Comparison of ENCODE assay signal across 9 cellular contexts in the genomic region with DNA sequence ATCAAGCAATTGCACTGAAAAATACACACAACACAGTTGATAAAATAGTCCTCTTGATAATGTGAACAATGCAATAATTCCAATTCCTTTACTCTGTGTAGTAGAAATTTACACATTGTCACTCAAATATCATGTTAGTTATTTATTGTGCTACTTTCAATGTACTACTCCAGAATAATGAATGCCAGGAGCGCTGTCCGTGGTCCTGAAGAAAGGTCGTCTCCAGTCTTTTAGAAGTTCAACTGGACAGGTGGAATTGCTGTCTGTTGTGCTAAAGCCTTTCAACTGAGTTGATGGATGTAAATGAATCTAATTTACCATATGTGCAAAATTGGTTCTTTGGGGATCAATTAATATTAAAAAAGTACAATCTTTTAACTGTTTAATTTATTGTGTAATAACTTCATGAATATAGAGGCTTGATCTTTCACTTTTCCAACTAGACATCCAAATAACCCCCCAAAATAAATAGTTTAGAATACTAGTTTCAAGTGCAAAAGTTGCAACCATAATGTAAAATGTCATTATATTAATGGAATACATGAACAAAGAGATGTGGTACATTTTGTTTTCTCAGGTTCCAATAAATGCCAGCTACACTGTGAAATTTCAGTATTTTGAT. TPM values are rescaled to one million over a fixed set of nuclear protein-coding genes. Genes with fewer than 3 reads are reported as not detected.
DNase-seq lines count a peak whose midpoint lies in the region; ATAC-seq and TF ChIP-seq lines count a peak whose summit lies in the region.
"Had no signal": no experiment of that assay in that cellular context is flagged by ENCODE, and none has a peak within 500 bp of the region (broad histone marks: within the 10 kb centered on the region; RNA-seq: fewer than 3 reads in every experiment).

No MANE protein-coding gene starts in this region.

- H3K79me1 ChIP-seq in mesenchymal stem cell (replicated peaks; ENCODE audit: low read length, poor library complexity, severe bottlenecking) = no peaks in the 10 kb centered on the region

- no peak overlapping the region for H2BK5ac ChIP-seq in mesenchymal stem cell (ENCODE audit: low read depth, low read length, poor library complexity, severe bottlenecking)

- no peak for ATAC-seq in GM21447 (IDR thresholded peaks at IDR 0.05; ENCODE audit: unreplicated experiment)
- ATAC-seq in activated CD4-positive, CD25-positive, alpha-beta regulatory T cell treated with anti-CD3 and anti-CD28 coated beads, Interleukin-2, amount 50 U/mL, for 24 hours = no peak

- peak; percentile 49 for DNase-seq in DMS53 (lab: John Stamatoyannopoulos, UW)
- no peak for DNase-seq in DMS53 treated with DMSO at 0.1 percent for 48 hours (lab: John Stamatoyannopoulos, UW; ENCODE audit: unreplicated experiment)
- peak; percentile 47 for DNase-seq in NCI-H460 (ENCODE audit: extremely low read depth, low read depth)
- peak; percentile 65 for DNase-seq in mesenchymal stem cell
- no peak for DNase-seq in COLO668 (lab: John Stamatoyannopoulos, UW; ENCODE audit: unreplicated experiment)

- peaks cover 21% of the 10 kb centered on the region for H3K4me1 ChIP-seq in mesenchymal stem cell (ENCODE audit: control insufficient read depth, insufficient read depth, low read depth, low read length)

- no peak overlapping the region for H3K4me2 ChIP-seq in mesenchymal stem cell (ENCODE audit: low read length, poor library complexity, severe bottlenecking)

- H4K8ac ChIP-seq in mesenchymal stem cell (ENCODE audit: low read length) = no peak overlapping the region

- H3K27ac Mint-ChIP-seq in brain = peak overlapping the region in 2 of 5 experiments; percentile 21 to 54

- no peak overlapping the region for H3K4ac ChIP-seq in mesenchymal stem cell (ENCODE audit: low read depth in 1 of 2, low read length in 2 of 2)

- H3K23ac ChIP-seq in mesenchymal stem cell (ENCODE audit: low read length in 2 of 2) = no peak overlapping the region

- H3K4me1 Mint-ChIP-seq in brain = peaks cover 56% of the 10 kb centered on the region

- no peak overlapping the region for H2BK120ac ChIP-seq in mesenchymal stem cell (ENCODE audit: low read depth, low read length)

- peaks cover 7% of the 10 kb centered on the region for H3K36me3 Mint-ChIP-seq in brain

- H3K9me3 Mint-ChIP-seq in brain = peaks cover 0 to 4% (median 0%) of the 10 kb centered on the region in 5 experiments

- no peak overlapping the region for H2AK5ac ChIP-seq in mesenchymal stem cell (ENCODE audit: low read length, severe bottlenecking)

- peaks cover 56 to 70% of the 10 kb centered on the region in 2 experiments for H3K27me3 ChIP-seq in mesenchymal stem cell (ENCODE audit: control insufficient read depth in 1 of 2, insufficient read depth in 1 of 2, low read length in 2 of 2)

- H3K27me3 Mint-ChIP-seq in brain = peaks cover 76% of the 10 kb centered on the region

- H3K9ac ChIP-seq in mesenchymal stem cell (ENCODE audit: low read length) = no peak overlapping the region

- H2BK15ac ChIP-seq in mesenchymal stem cell (ENCODE audit: low read depth, poor library complexity, severe bottlenecking) = no peak overlapping the region

- no peak overlapping the region for H3K18ac ChIP-seq in mesenchymal stem cell (ENCODE audit: low read depth in 1 of 2, low read length in 2 of 2)

- no peak overlapping the region for H2AFZ ChIP-seq in mesenchymal stem cell (ENCODE audit: low read depth, low read length)

- no peak for TF ChIP-seq CTCF in brain (conservative IDR thresholded peaks at IDR 0.05)

- H3K14ac ChIP-seq in mesenchymal stem cell (ENCODE audit: low read length in 2 of 2) = no peak overlapping the region

- H3K27ac ChIP-seq in mesenchymal stem cell (ENCODE audit: low read length, poor library complexity, severe bottlenecking) = no peak overlapping the region
- H3K27ac ChIP-seq: 22Rv1 had no signal

- H3K4me3 Mint-ChIP-seq in brain = peak overlapping the region; percentile 38 to 96 (median 58)

- H3K36me3 ChIP-seq in mesenchymal stem cell (ENCODE audit: control insufficient read depth in 1 of 2, insufficient read depth in 2 of 2, low read depth in 1 of 2, low read length in 2 of 2) = no peaks in the 10 kb centered on the region

- H2BK12ac ChIP-seq in mesenchymal stem cell (ENCODE audit: low read length in 2 of 2) = no peak overlapping the region

- WGBS in mesenchymal stem cell = 14% methylated on average over 3 of the region's 3 CpGs

- H4K91ac ChIP-seq in mesenchymal stem cell (ENCODE audit: low read length) = no peak overlapping the region

- H3K9me3 ChIP-seq in mesenchymal stem cell (ENCODE audit: control insufficient read depth, low read length) = peaks cover 3% of the 10 kb centered on the region

- no peak overlapping the region for H3K4me3 ChIP-seq in mesenchymal stem cell (ENCODE audit: insufficient read depth in 1 of 2, low read depth in 1 of 2, low read length in 2 of 2)

RNA-seq across cellular contexts. Expression of a gene that starts 3.2 kb away (rescaled TPM):
- not detected in 2 replicates for total RNA-seq in NCI-H460 (2014; rRNA removed; shearing (Covaris generic))
- polyA plus RNA-seq in NCI-H460 (2014; cell fraction: nucleus; rRNA removed) = not detected in 2 replicates
- 0.64 TPM for polyA plus RNA-seq in brain (ENCODE audit: insufficient read depth, low read depth, low replicate concordance)
- 1.6 TPM for polyA plus RNA-seq in mesenchymal stem cell (2013, experiment 1 of 2)
- 1.6 TPM for polyA plus RNA-seq in mesenchymal stem cell (2013, experiment 2 of 2)

Comparison
In these comparisons a context has a peak if more than half of its experiments do, and no peak if none do; other contexts are left out.
1. DNase-seq: peak in DMS53 (single experiment), NCI-H460 (single experiment) and mesenchymal stem cell (single experiment); none in DMS53 treated with DMSO at 0.1 percent for 48 hours (single experiment) and COLO668 (single experiment).